6 cellular contexts compared by ENCODE assay signal in genomic region chr19:48873476-48874308, GRCh38. TPM values are rescaled to one million over a fixed set of nuclear protein-coding genes. Genes with fewer than 3 reads are reported as not detected.
DNase-seq lines count a peak whose midpoint lies in the region; ATAC-seq and TF ChIP-seq lines count a peak whose summit lies in the region.

No MANE protein-coding gene starts in this region.

- H3K27ac Mint-ChIP-seq in Calu3 (ENCODE audit: unreplicated experiment) = peak overlapping the region; percentile 100
- H3K27ac Mint-ChIP-seq in WTC11 = peak overlapping the region; percentile 100

- no peak for ATAC-seq in WTC11
- no peak for ATAC-seq in HG02973 (IDR thresholded peaks at IDR 0.05; ENCODE audit: unreplicated experiment)

- POLR2A ChIA-PET in WTC11 (lab: Charles Lee) = interaction anchor here (1.0 to 3.3 kb wide), 3 partner anchors 12 to 91 kb away, joined by 3 to 15 read pairs (median 12); partner anchors contain the start of gene FTL

- H3K27me3 Mint-ChIP-seq in Calu3 (ENCODE audit: unreplicated experiment) (peaks cover 8% of the 10 kb centered on the region), WTC11 (ENCODE audit: low read depth) (no peaks in the 10 kb centered on the region)

- H3K4me1 Mint-ChIP-seq in Calu3 (ENCODE audit: low read depth, unreplicated experiment) = peaks cover 36% of the 10 kb centered on the region
- H3K4me1 Mint-ChIP-seq in WTC11 = peaks cover 23% of the 10 kb centered on the region

- CTCF ChIA-PET in Calu3 (lab: Charles Lee) (interaction anchor here (0.6 to 2.2 kb wide), 3 partner anchors 26 to 263 kb away, joined by 3 to 10 read pairs (median 7); partner anchors contain the start of gene NUCB1), WTC11 (lab: Charles Lee) (interaction anchor here (0.6 to 1.5 kb wide), 4 partner anchors 11 to 29 kb away, joined by 3 to 5 read pairs (median 3); no protein-coding TSS in a partner anchor)

- no peak for TF ChIP-seq CTCF in Calu3 (IDR thresholded peaks at IDR 0.05; ENCODE audit: unreplicated experiment)
- TF ChIP-seq CTCF in WTC11 (IDR thresholded peaks at IDR 0.05) = no peak

- H3K9me3 Mint-ChIP-seq in Calu3 (ENCODE audit: low read depth, unreplicated experiment) = no peaks in the 10 kb centered on the region
- H3K9me3 Mint-ChIP-seq in WTC11 = no peaks in the 10 kb centered on the region

- H3K36me3 Mint-ChIP-seq in Calu3 (ENCODE audit: insufficient read depth, unreplicated experiment) (peaks cover 72% of the 10 kb centered on the region), WTC11 (peaks cover 27% of the 10 kb centered on the region)

- peak overlapping the region; percentile 95 for H3K4me3 Mint-ChIP-seq in Calu3 (ENCODE audit: low read depth, unreplicated experiment)
- H3K4me3 Mint-ChIP-seq in WTC11 = peak overlapping the region; percentile 100

- no TSS peak for BruUV-seq in Calu3 (replicated peaks; lab: Mats Ljungman, UMichigan)

- no peak for DNase-seq in Calu3
- no peak for DNase-seq in WTC11 (ENCODE audit: low spot score)
- DNase-seq in inferior parietal cortex (ENCODE audit: extremely low spot score) = peak; percentile 56
- no peak for DNase-seq in NCI-H2171 treated with DMSO at 0.1 percent for 48 hours (lab: John Stamatoyannopoulos, UW)
- no peak for DNase-seq in stimulated activated CD4-positive, alpha-beta T cell treated with anti-CD3 and anti-CD28 coated beads, Interleukin-2, amount 100 ng/mL, for 24 hours

- intact Hi-C loops in Calu3 (cut with micrococcal nuclease; ENCODE audit: unreplicated experiment) = loop anchor here (2.0 kb wide), 1 partner anchor 91 kb away; the partner anchor contains the start of gene FTL

TF ChIP-seq in WTC11, 78 proteins besides CTCF, POLR2A, EP300 and RAD21:
- TF ChIP-seq, protein P1, sequence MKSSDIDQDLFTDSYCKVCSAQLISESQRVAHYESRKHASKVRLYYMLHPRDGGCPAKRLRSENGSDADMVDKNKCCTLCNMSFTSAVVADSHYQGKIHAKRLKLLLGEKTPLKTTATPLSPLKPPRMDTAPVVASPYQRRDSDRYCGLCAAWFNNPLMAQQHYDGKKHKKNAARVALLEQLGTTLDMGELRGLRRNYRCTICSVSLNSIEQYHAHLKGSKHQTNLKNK (CRISPR knock-in tag; IDR thresholded peaks at IDR 0.05) = no peak
- TF ChIP-seq NR2C2 (CRISPR knock-in tag; IDR thresholded peaks at IDR 0.05) (no peak), RORB (CRISPR knock-in tag; IDR thresholded peaks at IDR 0.05) (no peak), ELF4 (CRISPR knock-in tag; IDR thresholded peaks at IDR 0.05; ENCODE audit: low read depth) (no peak), ZNF232 (CRISPR knock-in tag; IDR thresholded peaks at IDR 0.05) (no peak), MXD4 (CRISPR knock-in tag; IDR thresholded peaks at IDR 0.05; ENCODE audit: borderline replicate concordance) (no peak), NR1H2 (CRISPR knock-in tag; IDR thresholded peaks at IDR 0.05) (no peak), NFYB (CRISPR knock-in tag; conservative IDR thresholded peaks at IDR 0.05; ENCODE audit: low read depth) (no peak), SMAD3 (CRISPR knock-in tag; IDR thresholded peaks at IDR 0.05; ENCODE audit: borderline replicate concordance) (no peak), TP53 (CRISPR knock-in tag; IDR thresholded peaks at IDR 0.05) (no peak), FOXP1 (CRISPR knock-in tag; IDR thresholded peaks at IDR 0.05; ENCODE audit: borderline replicate concordance) (no peak), ZNF423 (CRISPR knock-in tag; IDR thresholded peaks at IDR 0.05) (no peak), NFATC4 (CRISPR knock-in tag; IDR thresholded peaks at IDR 0.05) (no peak), JAZF1 (CRISPR knock-in tag; IDR thresholded peaks at IDR 0.05) (no peak), PRRX2 (CRISPR knock-in tag; IDR thresholded peaks at IDR 0.05) (no peak), NR3C1 (CRISPR knock-in tag; conservative IDR thresholded peaks at IDR 0.05; ENCODE audit: low read depth) (no peak)
- TF ChIP-seq, protein P2, sequence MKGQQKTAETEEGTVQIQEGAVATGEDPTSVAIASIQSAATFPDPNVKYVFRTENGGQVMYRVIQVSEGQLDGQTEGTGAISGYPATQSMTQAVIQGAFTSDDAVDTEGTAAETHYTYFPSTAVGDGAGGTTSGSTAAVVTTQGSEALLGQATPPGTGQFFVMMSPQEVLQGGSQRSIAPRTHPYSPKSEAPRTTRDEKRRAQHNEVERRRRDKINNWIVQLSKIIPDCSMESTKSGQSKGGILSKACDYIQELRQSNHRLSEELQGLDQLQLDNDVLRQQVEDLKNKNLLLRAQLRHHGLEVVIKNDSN (CRISPR knock-in tag; IDR thresholded peaks at IDR 0.05) = no peak
- TF ChIP-seq, protein P3, sequence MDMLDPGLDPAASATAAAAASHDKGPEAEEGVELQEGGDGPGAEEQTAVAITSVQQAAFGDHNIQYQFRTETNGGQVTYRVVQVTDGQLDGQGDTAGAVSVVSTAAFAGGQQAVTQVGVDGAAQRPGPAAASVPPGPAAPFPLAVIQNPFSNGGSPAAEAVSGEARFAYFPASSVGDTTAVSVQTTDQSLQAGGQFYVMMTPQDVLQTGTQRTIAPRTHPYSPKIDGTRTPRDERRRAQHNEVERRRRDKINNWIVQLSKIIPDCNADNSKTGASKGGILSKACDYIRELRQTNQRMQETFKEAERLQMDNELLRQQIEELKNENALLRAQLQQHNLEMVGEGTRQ (CRISPR knock-in tag; IDR thresholded peaks at IDR 0.05) = no peak
- TF ChIP-seq, protein P4, sequence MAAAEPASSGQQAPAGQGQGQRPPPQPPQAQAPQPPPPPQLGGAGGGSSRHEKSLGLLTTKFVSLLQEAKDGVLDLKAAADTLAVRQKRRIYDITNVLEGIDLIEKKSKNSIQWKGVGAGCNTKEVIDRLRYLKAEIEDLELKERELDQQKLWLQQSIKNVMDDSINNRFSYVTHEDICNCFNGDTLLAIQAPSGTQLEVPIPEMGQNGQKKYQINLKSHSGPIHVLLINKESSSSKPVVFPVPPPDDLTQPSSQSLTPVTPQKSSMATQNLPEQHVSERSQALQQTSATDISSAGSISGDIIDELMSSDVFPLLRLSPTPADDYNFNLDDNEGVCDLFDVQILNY (CRISPR knock-in tag; IDR thresholded peaks at IDR 0.05) = no peak

RNA-seq across cellular contexts. Expression of gene PPP1R15A, which starts 1.5 kb away (rescaled TPM):
- 118 TPM in 2 replicates for total RNA-seq in Calu3 (2022)
- 17.0 to 19.5 TPM (median 17.9 TPM) in 3 replicates for total RNA-seq in WTC11 (2021)

RNA-seq across cellular contexts. Expression of gene PLEKHA4, which starts 5.3 kb away (rescaled TPM):
- total RNA-seq in Calu3 (2022) (57.6 and 72.2 TPM in 2 replicates), WTC11 (2021) (14.8 to 17.7 TPM (median 16.8 TPM) in 3 replicates)

RNA-seq across cellular contexts. Expression of gene TULP2, which starts 24.9 kb away (rescaled TPM):
- not detected in 2 replicates for total RNA-seq in Calu3 (2022)
- 3.1 to 5.6 TPM (median 3.9 TPM) in 3 replicates for total RNA-seq in WTC11 (2021)

RNA-seq across cellular contexts. Expression of gene NUCB1, which starts 26.4 kb away (rescaled TPM):
- total RNA-seq in Calu3 (2022) (162 and 173 TPM in 2 replicates), WTC11 (2021) (145 to 153 TPM (median 149 TPM) in 3 replicates)

RNA-seq across cellular contexts. Expression of gene HSD17B14, which starts 37.4 kb away (rescaled TPM):
- total RNA-seq in Calu3 (2022) = 2.6 and 5.7 TPM in 2 replicates
- total RNA-seq in WTC11 (2021) = 11.4 to 18.2 TPM (median 17.0 TPM) in 3 replicates
